In genomic region chr5:78675956-78676727, GRCh38 we compare ENCODE assay signal across 20 cellular contexts.
"Had no signal": no experiment of that assay in that cellular context is flagged by ENCODE, and none has a peak within 500 bp of the region (broad histone marks: within the 10 kb centered on the region; RNA-seq: fewer than 3 reads in every experiment).

No MANE protein-coding gene starts in this region.

- H3K4me1 Mint-ChIP-seq: activated naive CD8-positive, alpha-beta T cell treated with anti-CD3 and anti-CD28 coated beads for 36 hours; activated T-helper 17 cell treated with anti-CD3 and anti-CD28 coated beads, Interleukin-2, amount 50 U/mL, for 72 hours; WTC11 had no signal

- H3K4me3 Mint-ChIP-seq: activated naive CD8-positive, alpha-beta T cell treated with anti-CD3 and anti-CD28 coated beads for 36 hours; activated T-cell treated with anti-CD3 and anti-CD28 coated beads, Interleukin-2, amount 50 U/mL, for 24 hours; activated T-helper 17 cell treated with anti-CD3 and anti-CD28 coated beads, Interleukin-2, amount 50 U/mL, for 72 hours; natural killer cell treated with Interleukin-12 subunit alpha and Interleukin-12 subunit beta and Interleukin-15 and Interleukin-18, amount 100 ng/mL, for 72 hours; stimulated activated naive CD8-positive, alpha-beta T cell treated with anti-CD3 and anti-CD28 coated beads, Interleukin-15, Interleukin-2, amounts not matched to agents 100 ng/mL and 50 ng/mL, for 24 hours; WTC11 had no signal

- H3K36me3 Mint-ChIP-seq: activated naive CD8-positive, alpha-beta T cell treated with anti-CD3 and anti-CD28 coated beads for 36 hours; natural killer cell treated with Interleukin-12 subunit alpha and Interleukin-12 subunit beta and Interleukin-15 and Interleukin-18, amount 100 ng/mL, for 72 hours; WTC11 had no signal

- H3K27me3 Mint-ChIP-seq: stimulated activated naive CD8-positive, alpha-beta T cell treated with anti-CD3 and anti-CD28 coated beads, Interleukin-15, Interleukin-2, amounts not matched to agents 100 ng/mL and 50 ng/mL, for 24 hours had no signal

- ATAC-seq: activated T-helper 17 cell treated with anti-CD3 and anti-CD28 coated beads, Interleukin-2, amount 50 U/mL, for 72 hours; left lobe of liver; lower lobe of right lung; natural killer cell treated with Interleukin-12 subunit alpha and Interleukin-12 subunit beta and Interleukin-15 and Interleukin-18, amount 100 ng/mL, for 72 hours; WTC11 had no signal

- H3K36me3 ChIP-seq: lower lobe of right lung, neutrophil, ovary, prostate gland, thyroid gland had no signal

- H3K4me1 ChIP-seq: lower lobe of right lung, prostate gland had no signal

- H3K9me3 Mint-ChIP-seq: activated naive CD8-positive, alpha-beta T cell treated with anti-CD3 and anti-CD28 coated beads for 36 hours; activated T-cell treated with anti-CD3 and anti-CD28 coated beads, Interleukin-2, amount 50 U/mL, for 24 hours; natural killer cell treated with Interleukin-12 subunit alpha and Interleukin-12 subunit beta and Interleukin-15 and Interleukin-18, amount 100 ng/mL, for 72 hours; stimulated activated naive CD8-positive, alpha-beta T cell treated with anti-CD3 and anti-CD28 coated beads, Interleukin-15, Interleukin-2, amounts not matched to agents 100 ng/mL and 50 ng/mL, for 24 hours; WTC11 had no signal

- DNase-seq: activated CD8-positive, alpha-beta memory T cell treated with anti-CD3 and anti-CD28 coated beads, Interleukin-2, amount 50 U/mL, for 4 hours; activated naive CD4-positive, alpha-beta T cell; activated naive CD8-positive, alpha-beta T cell treated with anti-CD3 and anti-CD28 coated beads for 36 hours; activated T-cell treated with anti-CD3 and anti-CD28 coated beads, Interleukin-2, amount 50 U/mL, for 24 hours; kidney; lower lobe of right lung; ovary; stimulated activated CD4-positive, alpha-beta T cell treated with anti-CD3 and anti-CD28 coated beads, Interleukin-4, amount 100 ng/mL, for 4 hours; substantia nigra; T-helper 9 cell; thyroid gland had no signal

- H3K27ac Mint-ChIP-seq: activated naive CD8-positive, alpha-beta T cell treated with anti-CD3 and anti-CD28 coated beads for 36 hours; activated T-cell treated with anti-CD3 and anti-CD28 coated beads, Interleukin-2, amount 50 U/mL, for 24 hours; activated T-helper 17 cell treated with anti-CD3 and anti-CD28 coated beads, Interleukin-2, amount 50 U/mL, for 72 hours; natural killer cell treated with Interleukin-12 subunit alpha and Interleukin-12 subunit beta and Interleukin-15 and Interleukin-18, amount 100 ng/mL, for 72 hours; stimulated activated naive CD8-positive, alpha-beta T cell treated with anti-CD3 and anti-CD28 coated beads, Interleukin-15, Interleukin-2, amounts not matched to agents 100 ng/mL and 50 ng/mL, for 24 hours; WTC11 had no signal

- H3K27me3 ChIP-seq: ovary, thyroid gland had no signal

- H3K9me3 ChIP-seq: lower lobe of right lung, neutrophil, ovary, prostate gland, thyroid gland had no signal

- H3K27ac ChIP-seq: coronary artery, epithelial cell of prostate, lower lobe of right lung, neutrophil, prostate gland, thyroid gland had no signal

- H3K4me3 ChIP-seq: coronary artery, lower lobe of right lung, ovary, prostate gland, thyroid gland had no signal
